9 cellular contexts compared by ENCODE assay signal in the genomic region with DNA sequence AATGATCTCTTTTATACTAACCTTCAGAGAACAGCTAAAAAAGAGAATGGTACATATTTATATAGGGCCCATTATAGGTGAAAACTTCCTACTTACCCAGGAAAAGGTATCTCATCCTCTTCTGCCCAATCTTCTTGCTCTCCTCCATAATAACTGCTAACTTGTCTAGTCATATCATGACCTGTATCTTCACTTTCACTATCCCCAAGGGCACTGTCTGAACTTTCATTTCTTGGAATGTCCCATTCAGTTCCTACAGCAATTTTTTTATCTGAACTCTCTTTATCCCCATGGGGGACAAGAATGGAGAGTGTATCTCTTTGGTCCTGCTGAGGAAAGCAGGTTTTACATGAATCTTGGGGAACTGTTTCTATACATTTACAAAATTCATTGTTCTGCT. TPM values are rescaled to one million over a fixed set of nuclear protein-coding genes. Genes with fewer than 3 reads are reported as not detected.
DNase-seq lines count a peak whose midpoint lies in the region; ATAC-seq, FAIRE-seq and TF ChIP-seq lines count a peak whose summit lies in the region.
"Had no signal": no experiment of that assay in that cellular context is flagged by ENCODE, and none has a peak within 500 bp of the region (broad histone marks: within the 10 kb centered on the region; RNA-seq: fewer than 3 reads in every experiment).

No MANE protein-coding gene starts in this region.

- DNase-seq in GM18507 (ENCODE audit: extremely low spot score, insufficient read length, low read depth): no peak
- no peak for DNase-seq in NCI-H524 (lab: John Stamatoyannopoulos, UW)
- no peak for DNase-seq in COR-L47 (lab: John Stamatoyannopoulos, UW)
- no peak for DNase-seq in NCI-H748 treated with DMSO at 0.1 percent for 48 hours (lab: John Stamatoyannopoulos, UW)
- no peak for DNase-seq in endothelial cell (ENCODE audit: low spot score)
- DNase-seq: NCI-H524 treated with DMSO at 0.1 percent for 48 hours had no signal

- peaks cover 1% of the 10 kb centered on the region for H3K27me3 Mint-ChIP-seq in endothelial cell (ENCODE audit: unreplicated experiment)

- peak; percentile 53 for ATAC-seq in HG02884 (IDR thresholded peaks at IDR 0.05; ENCODE audit: unreplicated experiment)

- H3K27ac Mint-ChIP-seq in endothelial cell (ENCODE audit: unreplicated experiment): no peak overlapping the region

- H3K9ac ChIP-seq in rectal smooth muscle tissue (ENCODE audit: low read length): no peak overlapping the region

- no peaks in the 10 kb centered on the region for H3K36me3 ChIP-seq in rectal smooth muscle tissue (ENCODE audit: control insufficient read depth, insufficient read depth, low read length)

- H3K27me3 ChIP-seq in rectal smooth muscle tissue (ENCODE audit: control insufficient read depth, insufficient read depth, low read length): no peaks in the 10 kb centered on the region

- H3K4me3 ChIP-seq in rectal smooth muscle tissue (ENCODE audit: low read length): no peak overlapping the region

- H3K9me3 Mint-ChIP-seq in endothelial cell (ENCODE audit: unreplicated experiment): no peaks in the 10 kb centered on the region

- peaks cover 29% of the 10 kb centered on the region for H3K36me3 Mint-ChIP-seq in endothelial cell (ENCODE audit: low read depth, unreplicated experiment)

- H3K4me1 ChIP-seq in rectal smooth muscle tissue (ENCODE audit: control insufficient read depth, insufficient read depth, low read length): peaks cover 24% of the 10 kb centered on the region

- no peak overlapping the region for H3K4me3 Mint-ChIP-seq in endothelial cell (ENCODE audit: unreplicated experiment)

- FAIRE-seq in GM18507 (lab: Jason Lieb, UNC): peak; percentile 46

- H3K27ac ChIP-seq in cingulate gyrus (ENCODE audit: low read depth, low read length): peak overlapping the region; percentile 87
- peak overlapping the region; percentile 82 for H3K27ac ChIP-seq in rectal smooth muscle tissue (ENCODE audit: low read depth, low read length)

- H3K4me1 Mint-ChIP-seq in endothelial cell (ENCODE audit: unreplicated experiment): no peaks in the 10 kb centered on the region

- no peak for TF ChIP-seq CTCF in endothelial cell (IDR thresholded peaks at IDR 0.05; ENCODE audit: unreplicated experiment)

RNA-seq across cellular contexts. Expression of gene RAPGEF6, which starts 36.4 kb away (rescaled TPM):
- 16.9 TPM for total RNA-seq in endothelial cell (ENCODE audit: unreplicated experiment)
